ENCODE assay signal across 21 cellular contexts in the genomic region with DNA sequence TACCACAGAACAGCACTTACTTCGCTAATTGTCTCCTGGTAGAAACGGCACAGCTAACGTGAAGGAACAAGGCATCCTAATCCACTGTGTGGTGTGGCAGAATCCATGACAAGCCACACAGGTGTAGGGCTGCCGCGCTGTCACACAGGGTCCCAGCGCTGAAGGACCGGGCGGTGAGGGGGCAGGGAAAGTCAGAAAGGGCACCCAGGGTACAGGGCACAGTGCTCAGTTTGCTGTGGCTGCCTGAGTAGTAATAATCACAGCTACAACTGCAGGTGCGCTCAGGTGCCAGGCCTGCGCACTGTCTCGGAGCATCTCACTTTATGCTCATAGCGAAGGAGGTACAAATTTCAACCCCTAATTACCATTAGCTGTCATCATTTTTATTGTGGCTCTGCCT.
A peak's percentile ranks its signal among the peaks of the same experiment; 100 is the strongest.
DNase-seq lines count a peak whose midpoint lies in the region; TF ChIP-seq lines count a peak whose summit lies in the region.
"Had no signal": no experiment of that assay in that cellular context is flagged by ENCODE, and none has a peak within 500 bp of the region (broad histone marks: within the 10 kb centered on the region; RNA-seq: fewer than 3 reads in every experiment).

No MANE protein-coding gene starts in this region.

- H3K27me3 Mint-ChIP-seq in T-helper 2 cell treated with Interferon-gamma antibody and Interleukin-4, amounts not matched to agents 5 μg/mL and 100 μg/mL, for 36 hours (ENCODE audit: low read depth), result no peaks in the 10 kb centered on the region
- no peaks in the 10 kb centered on the region for H3K27me3 Mint-ChIP-seq in dendritic cell treated with granulocyte-macrophage colony-stimulating factor and Interleukin-4, amounts not matched to agents 40 ng/mL and 50 ng/mL, for 4 days
- H3K27me3 Mint-ChIP-seq: naive B cell had no signal

- H3K27ac ChIP-seq in BLaER1 treated with 17β-estradiol and CSF1 and Interleukin-3, amounts not matched to agents 10 nM and 100 nM, result 0 out of 22 replicates have a peak overlapping the region, but pooled peaks of 3 of the 11 experiments have one; percentile 14 to 84 (median 28)
- H3K27ac ChIP-seq: prostate gland, tibial nerve had no signal

- no peak overlapping the region for H3K4me3 ChIP-seq in BLaER1 treated with 17β-estradiol and CSF1 and Interleukin-3, amounts not matched to agents 10 nM and 100 nM
- H3K4me3 ChIP-seq in GM06990 (replicated peaks; ENCODE audit: low read depth, low read length), result peak overlapping the region; percentile 56
- H3K4me3 ChIP-seq: heart right ventricle, lung, prostate gland, tibial nerve had no signal

- H3K9me3 ChIP-seq in BLaER1 treated with 17β-estradiol and CSF1 and Interleukin-3, amounts not matched to agents 10 nM and 100 nM (replicated peaks in 1 of 11), result peaks cover 0 to 17% (median 4%) of the 10 kb centered on the region in 11 experiments; a peak in 16 of 22 replicates
- H3K9me3 ChIP-seq: heart right ventricle, prostate gland, tibial nerve had no signal

- H3K9me3 Mint-ChIP-seq in T-helper 2 cell treated with Interferon-gamma antibody and Interleukin-4, amounts not matched to agents 5 μg/mL and 100 μg/mL, for 36 hours, result no peaks in the 10 kb centered on the region
- H3K9me3 Mint-ChIP-seq in dendritic cell treated with granulocyte-macrophage colony-stimulating factor and Interleukin-4, amounts not matched to agents 40 ng/mL and 50 ng/mL, for 4 days, result no peaks in the 10 kb centered on the region
- H3K9me3 Mint-ChIP-seq: naive B cell, WTC11 had no signal

- H3K27me3 ChIP-seq in BLaER1 treated with 17β-estradiol and CSF1 and Interleukin-3, amounts not matched to agents 10 nM and 100 nM, result no peaks in the 10 kb centered on the region
- no peaks in the 10 kb centered on the region for H3K27me3 ChIP-seq in GM06990 (replicated peaks; ENCODE audit: control insufficient read depth, insufficient read depth, low read length)
- H3K27me3 ChIP-seq: heart right ventricle, tibial nerve had no signal

- DNase-seq in GM06990 (ENCODE audit: extremely low read depth, insufficient read length) (peak; percentile 35), pons (ENCODE audit: low spot score) (no peak), DMS114 treated with DMSO at 0.1 percent for 48 hours (lab: John Stamatoyannopoulos, UW; ENCODE audit: unreplicated experiment) (no peak), hippocampal formation (lab: John Stamatoyannopoulos, UW) (no peak), Kasumi-1 (lab: John Stamatoyannopoulos, UW) (no peak)
- DNase-seq in T-helper 2 cell treated with Interferon-gamma antibody and Interleukin-4, amounts not matched to agents 5 μg/mL and 100 μg/mL, for 36 hours (ENCODE audit: low spot score), result no peak
- DNase-seq: AML-193; amygdala; central memory CD4-positive, alpha-beta T cell; DMS79; effector CD4-positive, alpha-beta T cell; heart right ventricle; naive B cell; NCI-H345; Right ventricle myocardium superior had no signal

- H4K20me1 ChIP-seq in BLaER1 treated with 17β-estradiol and CSF1 and Interleukin-3, amounts not matched to agents 10 nM and 100 nM, result no peaks in the 10 kb centered on the region

- H3K27ac Mint-ChIP-seq in T-helper 2 cell treated with Interferon-gamma antibody and Interleukin-4, amounts not matched to agents 5 μg/mL and 100 μg/mL, for 36 hours, result peak overlapping the region; percentile 99
- H3K27ac Mint-ChIP-seq in dendritic cell treated with granulocyte-macrophage colony-stimulating factor and Interleukin-4, amounts not matched to agents 40 ng/mL and 50 ng/mL, for 4 days, result peak overlapping the region; percentile 82

- H3K4me2 ChIP-seq in BLaER1 treated with 17β-estradiol and CSF1 and Interleukin-3, amounts not matched to agents 10 nM and 100 nM, result peak overlapping the region; percentile 85 to 99 (median 95)

- no peaks in the 10 kb centered on the region for H3K36me3 ChIP-seq in BLaER1 treated with 17β-estradiol and CSF1 and Interleukin-3, amounts not matched to agents 10 nM and 100 nM
- H3K36me3 ChIP-seq in GM06990 (ENCODE audit: control insufficient read depth, insufficient read depth, low read length), result peaks cover 2% of the 10 kb centered on the region; the same call in 1 of the 2 replicates
- H3K36me3 ChIP-seq: heart right ventricle, prostate gland, tibial nerve had no signal

- H3K4me1 ChIP-seq in BLaER1 treated with 17β-estradiol and CSF1 and Interleukin-3, amounts not matched to agents 10 nM and 100 nM, result peaks cover 58 to 74% (median 67%) of the 10 kb centered on the region in 10 experiments
- H3K4me1 ChIP-seq: prostate gland had no signal

- intact Hi-C loops in dendritic cell treated with granulocyte-macrophage colony-stimulating factor and Interleukin-4, amounts not matched to agents 40 ng/mL and 50 ng/mL, for 4 days (cut with micrococcal nuclease), result no loop called here

- H3K4me3 Mint-ChIP-seq in T-helper 2 cell treated with Interferon-gamma antibody and Interleukin-4, amounts not matched to agents 5 μg/mL and 100 μg/mL, for 36 hours, result peak overlapping the region; percentile 97
- no peak overlapping the region for H3K4me3 Mint-ChIP-seq in dendritic cell treated with granulocyte-macrophage colony-stimulating factor and Interleukin-4, amounts not matched to agents 40 ng/mL and 50 ng/mL, for 4 days
- H3K4me3 Mint-ChIP-seq: naive B cell, WTC11 had no signal

- peaks cover 69% of the 10 kb centered on the region for H3K4me1 Mint-ChIP-seq in T-helper 2 cell treated with Interferon-gamma antibody and Interleukin-4, amounts not matched to agents 5 μg/mL and 100 μg/mL, for 36 hours (ENCODE audit: low read depth)
- peaks cover 65% of the 10 kb centered on the region for H3K4me1 Mint-ChIP-seq in dendritic cell treated with granulocyte-macrophage colony-stimulating factor and Interleukin-4, amounts not matched to agents 40 ng/mL and 50 ng/mL, for 4 days (ENCODE audit: low read depth)

- H3K9ac ChIP-seq in BLaER1 treated with 17β-estradiol and CSF1 and Interleukin-3, amounts not matched to agents 10 nM and 100 nM, result peak overlapping the region in 4 of 11 experiments; percentile 3 to 58 (median 28); a peak in 3 of 22 replicates

- no peak for TF ChIP-seq CTCF in GM06990 (IDR thresholded peaks at IDR 0.05; ENCODE audit: insufficient read depth, low read length, poor library complexity, severe bottlenecking)

- peaks cover 32% of the 10 kb centered on the region for H3K36me3 Mint-ChIP-seq in T-helper 2 cell treated with Interferon-gamma antibody and Interleukin-4, amounts not matched to agents 5 μg/mL and 100 μg/mL, for 36 hours (ENCODE audit: low read depth)
- H3K36me3 Mint-ChIP-seq in dendritic cell treated with granulocyte-macrophage colony-stimulating factor and Interleukin-4, amounts not matched to agents 40 ng/mL and 50 ng/mL, for 4 days (ENCODE audit: low read depth), result no peaks in the 10 kb centered on the region
- H3K36me3 Mint-ChIP-seq: naive B cell, WTC11 had no signal
